7 cellular contexts compared by ENCODE assay signal in genomic region chr1:243253927-243254232, GRCh38. TPM values are rescaled to one million over a fixed set of nuclear protein-coding genes. Genes with fewer than 3 reads are reported as not detected.
DNase-seq lines count a peak whose midpoint lies in the region; ATAC-seq, FAIRE-seq and TF ChIP-seq lines count a peak whose summit lies in the region.

No MANE protein-coding gene starts in this region.

- TF ChIP-seq EP300 in H1 (IDR thresholded peaks at IDR 0.05; ENCODE audit: borderline replicate concordance in 1 of 2, low read depth in 2 of 2, low read length in 2 of 2): no peak

- no peak overlapping the region for H4K8ac ChIP-seq in H1 (ENCODE audit: extremely low read depth, insufficient read depth, low read length)

- H2BK5ac ChIP-seq in H1 (ENCODE audit: low read depth, low read length): peak overlapping the region; percentile 87; the same call in 1 of the 2 replicates

- TF ChIP-seq RAD21 in H1 (IDR thresholded peaks at IDR 0.05 in 1 of 2, conservative IDR thresholded peaks at IDR 0.05 in 1 of 2; ENCODE audit: low read depth in 2 of 2, low read length in 2 of 2): no peak

- peak overlapping the region; percentile 90 to 93 for H3K4me2 ChIP-seq in H1 (ENCODE audit: insufficient read depth in 1 of 2, low read depth in 2 of 2, low read length in 2 of 2)
- H3K4me2 ChIP-seq in osteoblast (ENCODE audit: insufficient read depth, low read length): peak overlapping the region; percentile 93

- peak overlapping the region; percentile 79 for H4K5ac ChIP-seq in H1 (ENCODE audit: insufficient read length, low read depth, low read length)

- CTCF ChIA-PET in H1 (lab: Charles Lee; ENCODE audit: partially characterized antibody): no interaction called here

- H3K23me2 ChIP-seq in H1 (ENCODE audit: low read depth, low read length): peaks cover 16% of the 10 kb centered on the region

- POLR2A ChIA-PET in H1 (lab: Charles Lee; ENCODE audit: partially characterized antibody): interaction anchor here (1.1 to 3.7 kb wide), 3 partner anchors 11 to 33 kb away, joined by 3 to 15 read pairs (median 4); no protein-coding TSS in a partner anchor

- no peak overlapping the region for H2BK20ac ChIP-seq in H1 (ENCODE audit: low read length)

- FAIRE-seq in H1 (lab: Jason Lieb, UNC): no peak

- H3K79me2 ChIP-seq in H1 (ENCODE audit: control insufficient read depth in 1 of 2, insufficient read depth in 2 of 2, low read length in 2 of 2): peaks cover 10 to 58% of the 10 kb centered on the region in 2 experiments; a peak in 3 of 4 replicates
- peaks cover 96% of the 10 kb centered on the region for H3K79me2 ChIP-seq in osteoblast (ENCODE audit: insufficient read depth, low read length)

- H3K9me3 ChIP-seq in H1 (ENCODE audit: insufficient read depth in 2 of 2, low read depth in 1 of 2, low read length in 1 of 2) (no peaks in the 10 kb centered on the region), osteoblast (ENCODE audit: low read depth, low read length) (no peaks in the 10 kb centered on the region)

- no peak overlapping the region for H3K23ac ChIP-seq in H1 (ENCODE audit: insufficient read length)

- no peak overlapping the region for H2BK15ac ChIP-seq in H1 (ENCODE audit: low read length)

- H3K4me1 ChIP-seq in H1 (replicated peaks in 1 of 4; ENCODE audit: control insufficient read depth in 3 of 4, insufficient read depth in 4 of 4, low read length in 3 of 4): peaks cover 0 to 6% (median 2%) of the 10 kb centered on the region in 4 experiments; a peak in 1 of 7 replicates
- peaks cover 39% of the 10 kb centered on the region for H3K4me1 ChIP-seq in osteoblast (ENCODE audit: insufficient read depth, low read length)

- DNase-seq in GM06990 (ENCODE audit: extremely low read depth, insufficient read length) (no peak), NCI-H526 treated with DMSO at 0.1 percent for 48 hours (lab: John Stamatoyannopoulos, UW) (peak; percentile 62), H1 (ENCODE audit: low read depth in 1 of 2, low spot score in 2 of 2) (no peak), osteoblast (ENCODE audit: insufficient read length, low spot score, missing footprints) (no peak), foreskin melanocyte (no peak)

- H3K4me3 ChIP-seq in GM06990 (replicated peaks; ENCODE audit: low read depth, low read length) (peak overlapping the region; percentile 70), H1 (ENCODE audit: extremely low read depth in 1 of 4, insufficient read depth in 2 of 4, low read depth in 3 of 4, low read length in 4 of 4) (peak overlapping the region; percentile 76 to 97 (median 93)), osteoblast (ENCODE audit: insufficient read depth, low read length) (peak overlapping the region; percentile 95)

- H3K4ac ChIP-seq in H1 (replicated peaks; ENCODE audit: insufficient read length, low read depth, low read length): no peak overlapping the region

- no peak overlapping the region for H2BK120ac ChIP-seq in H1 (replicated peaks; ENCODE audit: low read depth, low read length)

- no peak overlapping the region for H3K14ac ChIP-seq in H1 (ENCODE audit: insufficient read length)

- no peaks in the 10 kb centered on the region for H3K79me1 ChIP-seq in H1 (ENCODE audit: low read depth, low read length)

- peak overlapping the region; percentile 83 for H3K56ac ChIP-seq in H1 (replicated peaks; ENCODE audit: insufficient read length, low read depth, low read length)

- H2AK5ac ChIP-seq in H1 (ENCODE audit: low read depth, low read length): no peak overlapping the region

- H2AFZ ChIP-seq in H1 (ENCODE audit: low read length) (no peak overlapping the region), osteoblast (ENCODE audit: low read length) (no peak overlapping the region)

- no peak overlapping the region for H2BK12ac ChIP-seq in H1 (ENCODE audit: low read depth, low read length)

- H4K20me1 ChIP-seq in H1 (replicated peaks in 1 of 2; ENCODE audit: control insufficient read depth in 1 of 2, insufficient read depth in 2 of 2, low read length in 2 of 2): peaks cover 2 to 3% of the 10 kb centered on the region in 2 experiments
- H4K20me1 ChIP-seq in osteoblast (ENCODE audit: insufficient read depth, low read length): peaks cover 31% of the 10 kb centered on the region

- H3K9ac ChIP-seq in H1 (replicated peaks in 1 of 4; ENCODE audit: extremely low read depth in 1 of 4, low read depth in 3 of 4, low read length in 3 of 4): peak overlapping the region in 3 of 4 experiments; percentile 46 to 87 (median 79); a peak in 6 of 7 replicates

- ATAC-seq in HG02763 (IDR thresholded peaks at IDR 0.05; ENCODE audit: unreplicated experiment) (no peak), GM21447 (IDR thresholded peaks at IDR 0.05; ENCODE audit: unreplicated experiment) (no peak)

- no peaks in the 10 kb centered on the region for H3K27me3 ChIP-seq in GM06990 (replicated peaks; ENCODE audit: control insufficient read depth, insufficient read depth, low read length)
- no peaks in the 10 kb centered on the region for H3K27me3 ChIP-seq in H1 (replicated peaks in 1 of 4; ENCODE audit: control insufficient read depth in 3 of 4, extremely low read depth in 1 of 4, insufficient read depth in 3 of 4, low read length in 3 of 4)
- H3K27me3 ChIP-seq in osteoblast (ENCODE audit: insufficient read depth, low read length): no peaks in the 10 kb centered on the region

- H3K36me3 ChIP-seq in GM06990 (ENCODE audit: control insufficient read depth, insufficient read depth, low read length) (no peaks in the 10 kb centered on the region; the same call in 1 of the 2 replicates), H1 (ENCODE audit: control insufficient read depth in 2 of 4, insufficient read depth in 4 of 4, low read length in 3 of 4) (no peaks in the 10 kb centered on the region), osteoblast (ENCODE audit: insufficient read depth, low read length) (no peaks in the 10 kb centered on the region)

- TF ChIP-seq POLR2A in H1 (IDR thresholded peaks at IDR 0.05; ENCODE audit: control extremely low read depth in 1 of 2, low read depth in 2 of 2, low read length in 2 of 2): no peak

- no peak overlapping the region for H4K91ac ChIP-seq in H1 (replicated peaks; ENCODE audit: insufficient read length, low read length)

- peak overlapping the region; percentile 25; the same call in 1 of the 2 replicates for H3K18ac ChIP-seq in H1 (ENCODE audit: extremely low read depth, low read length)

- 2% methylated on average over 4 of the region's 4 CpGs; no CpG with 5 or more reads in 1 of the 2 experiments for WGBS in H1 (ENCODE audit: extremely low coverage in 1 of 2, insufficient coverage in 1 of 2, insufficient read length in 1 of 2, insufficient replicate concordance in 2 of 2, low coverage in 1 of 2, low lambda C conversion rate in 2 of 2, missing lambda C conversion rate in 1 of 2), 2 experiments

- H3K27ac ChIP-seq in H1 (ENCODE audit: low read depth, low read length): no peak overlapping the region; the same call in 1 of the 2 replicates
- H3K27ac ChIP-seq in osteoblast (ENCODE audit: low read depth, low read length): peak overlapping the region; percentile 64

- TF ChIP-seq CTCF in GM06990 (IDR thresholded peaks at IDR 0.05; ENCODE audit: insufficient read depth, low read length, poor library complexity, severe bottlenecking): no peak
- no peak for TF ChIP-seq CTCF in H1 (IDR thresholded peaks at IDR 0.05; ENCODE audit: control extremely low read depth in 1 of 3, insufficient read depth in 1 of 3, low read depth in 1 of 3, low read length in 3 of 3)
- no peak for TF ChIP-seq CTCF in osteoblast (IDR thresholded peaks at IDR 0.05; ENCODE audit: extremely low read depth, low read depth, low read length)

TF ChIP-seq in H1, 55 proteins besides CTCF, POLR2A, EP300 and RAD21:
- TF ChIP-seq TBP (IDR thresholded peaks at IDR 0.05; ENCODE audit: low read depth, low read length) (no peak), SAP30 (IDR thresholded peaks at IDR 0.05; ENCODE audit: insufficient read depth, insufficient replicate concordance, low read length) (no peak), RNF2 (IDR thresholded peaks at IDR 0.05; ENCODE audit: borderline replicate concordance, low read depth, low read length, missing control alignments, poor library complexity, severe bottlenecking) (no peak)

RNA-seq across cellular contexts. Expression of gene CEP170, which starts 1.2 kb away (rescaled TPM):
- total RNA-seq in H1 (2021; fragmentation: NEBNext Ultra II Directional; extraction: Animal tissue kit (Norgen Biotek cat#: 25700)): 97.2 and 102 TPM in 2 replicates
- polyA plus RNA-seq in H1 (2011; rRNA removed): 29.8 and 33.1 TPM in 2 replicates
- 44.3 TPM for polyA plus RNA-seq in H1 (2011; cell fraction: cytosol; rRNA removed)
- polyA plus RNA-seq in H1 (2011; cell fraction: nucleus; rRNA removed): 64.4 TPM
- 41.8 to 54.2 TPM (median 49.7 TPM) in 4 replicates for polyA plus RNA-seq in H1 (2012, experiment 1 of 2)
- 2.7 TPM for polyA plus RNA-seq in H1 (2012, experiment 2 of 2)
- polyA plus RNA-seq in H1 (2013, experiment 1 of 2): 57.0 TPM
- 56.1 TPM for polyA plus RNA-seq in H1 (2013, experiment 2 of 2)
- polyA minus RNA-seq in H1 (2011; rRNA and poly(A)+ RNA removed): 96.1 and 109 TPM in 2 replicates
- polyA minus RNA-seq in H1 (2011; cell fraction: cytosol; rRNA and poly(A)+ RNA removed): 86.9 TPM
- 276 TPM for polyA minus RNA-seq in H1 (2011; cell fraction: nucleus; rRNA and poly(A)+ RNA removed)
- 90.5 and 102 TPM in 2 replicates for total RNA-seq in osteoblast

RNA-seq across cellular contexts. Expression of gene SDCCAG8, which starts 2.0 kb away (rescaled TPM):
- 13.5 and 15.6 TPM in 2 replicates for total RNA-seq in H1 (2021; fragmentation: NEBNext Ultra II Directional; extraction: Animal tissue kit (Norgen Biotek cat#: 25700))
- polyA plus RNA-seq in H1 (2011; rRNA removed): 21.0 and 26.2 TPM in 2 replicates
- polyA plus RNA-seq in H1 (2011; cell fraction: cytosol; rRNA removed): 20.1 TPM
- polyA plus RNA-seq in H1 (2011; cell fraction: nucleus; rRNA removed): 24.3 TPM
- 14.4 to 21.4 TPM (median 18.9 TPM) in 4 replicates for polyA plus RNA-seq in H1 (2012, experiment 1 of 2)
- 6.7 TPM for polyA plus RNA-seq in H1 (2012, experiment 2 of 2)
- polyA plus RNA-seq in H1 (2013, experiment 1 of 2): 24.5 TPM
- 20.8 TPM for polyA plus RNA-seq in H1 (2013, experiment 2 of 2)
- polyA minus RNA-seq in H1 (2011; rRNA and poly(A)+ RNA removed): 12.5 and 20.2 TPM in 2 replicates
- polyA minus RNA-seq in H1 (2011; cell fraction: cytosol; rRNA and poly(A)+ RNA removed): 3.1 TPM
- 17.9 TPM for polyA minus RNA-seq in H1 (2011; cell fraction: nucleus; rRNA and poly(A)+ RNA removed)
- 42.7 and 63.9 TPM in 2 replicates for total RNA-seq in osteoblast
